In genomic region chr17:17492085-17492484, GRCh38 we compare ENCODE assay signal across 29 cellular contexts. TPM values are rescaled to one million over a fixed set of nuclear protein-coding genes. Genes with fewer than 3 reads are reported as not detected.
DNase-seq lines count a peak whose midpoint lies in the region; ATAC-seq and TF ChIP-seq lines count a peak whose summit lies in the region.
"Had no signal": no experiment of that assay in that cellular context is flagged by ENCODE, and none has a peak within 500 bp of the region (broad histone marks: within the 10 kb centered on the region; RNA-seq: fewer than 3 reads in every experiment).

No MANE protein-coding gene starts in this region.

- H3K27me3 ChIP-seq in right atrium auricular region (no peaks in the 10 kb centered on the region), WERI-Rb-1 (ENCODE audit: insufficient read depth, low read depth, severe bottlenecking) (no peaks in the 10 kb centered on the region), lower lobe of right lung (ENCODE audit: low read depth) (no peaks in the 10 kb centered on the region), suprapubic skin (no peaks in the 10 kb centered on the region)
- H3K27me3 ChIP-seq: breast epithelium, tibial nerve had no signal

- H3K9me3 Mint-ChIP-seq in stimulated activated effector memory CD8-positive, alpha-beta T cell treated with anti-CD3 and anti-CD28 coated beads, Interleukin-12 subunit alpha, Interleukin-12 subunit beta, amount 100 ng/mL, for 72 hours, result no peaks in the 10 kb centered on the region
- H3K9me3 Mint-ChIP-seq: activated CD4-positive, alpha-beta memory T cell treated with anti-CD3 and anti-CD28 coated beads for 36 hours; activated naive CD4-positive, alpha-beta T cell treated with anti-CD3 and anti-CD28 coated beads, Interleukin-2, amount 10 ng/mL, durations not matched to agents 7 days and 5 days; activated T-helper 17 cell treated with anti-CD3 and anti-CD28 coated beads, Interleukin-2, amount 50 U/mL, for 72 hours; CD8-positive, alpha-beta T cell; effector memory CD8-positive, alpha-beta T cell; naive thymus-derived CD8-positive, alpha-beta T cell; stimulated activated naive CD8-positive, alpha-beta T cell treated with anti-CD3 and anti-CD28 coated beads, Interleukin-15, amount 100 ng/mL, for 72 hours had no signal

- no peak for DNase-seq in right atrium auricular region (ENCODE audit: low spot score)
- DNase-seq in Right ventricle myocardium superior, result no peak
- no peak for DNase-seq in WERI-Rb-1
- DNase-seq in lower lobe of right lung, result peak; percentile 21
- peak in 1 of 2 donors; percentile 45 for DNase-seq in suprapubic skin (ENCODE audit: low spot score in 2 of 2)
- DNase-seq in stimulated activated effector memory CD8-positive, alpha-beta T cell treated with anti-CD3 and anti-CD28 coated beads, Interleukin-12 subunit alpha, Interleukin-12 subunit beta, amount 100 ng/mL, for 72 hours (ENCODE audit: low spot score in 2 of 2), result no peak
- no peak for DNase-seq in NCI-H748 (lab: John Stamatoyannopoulos, UW; ENCODE audit: unreplicated experiment)
- DNase-seq: activated CD4-positive, alpha-beta memory T cell treated with anti-CD3 and anti-CD28 coated beads for 36 hours; activated CD4-positive, alpha-beta T cell treated with anti-CD3 and anti-CD28 coated beads for 1 hour; activated CD8-positive, alpha-beta memory T cell treated with anti-CD3 and anti-CD28 coated beads, Interleukin-2, amount 50 U/mL, for 48 hours; activated naive CD4-positive, alpha-beta T cell treated with anti-CD3 and anti-CD28 coated beads, Interleukin-2, amount 10 ng/mL, durations not matched to agents 7 days and 5 days; amniotic stem cell; CD8-positive, alpha-beta T cell; colonic mucosa; effector memory CD8-positive, alpha-beta T cell; EL; erythroblast; GOT3; MM.1S; naive thymus-derived CD8-positive, alpha-beta T cell; NCI-H1930; stimulated activated CD4-positive, alpha-beta T cell treated with anti-CD3 and anti-CD28 coated beads, Interleukin-2, amount 100 ng/mL, for 24 hours; stimulated activated naive CD8-positive, alpha-beta T cell treated with anti-CD3 and anti-CD28 coated beads, Interleukin-15, amount 100 ng/mL, for 72 hours had no signal

- intact Hi-C loops in Right ventricle myocardium superior (cut with DNase I) (loop anchor here (5.0 to 10.0 kb wide), 2 partner anchors 130 to 153 kb away; no protein-coding TSS in a partner anchor), lower lobe of right lung (cut with DNase I) (no loop called here)

- H3K4me1 ChIP-seq in right atrium auricular region, result peaks cover 0 to 44% of the 10 kb centered on the region in 2 donors
- H3K4me1 ChIP-seq in lower lobe of right lung, result peaks cover 20% of the 10 kb centered on the region
- H3K4me1 ChIP-seq in suprapubic skin, result peaks cover 45% of the 10 kb centered on the region
- H3K4me1 ChIP-seq: breast epithelium had no signal

- H3K4me3 ChIP-seq in right atrium auricular region (no peak overlapping the region), WERI-Rb-1 (ENCODE audit: low read depth, low read length) (no peak overlapping the region), lower lobe of right lung (no peak overlapping the region), suprapubic skin (no peak overlapping the region)
- H3K4me3 ChIP-seq: breast epithelium, colonic mucosa, SK-N-MC, spleen, tibial nerve had no signal

- H3K9me3 ChIP-seq in right atrium auricular region, result no peaks in the 10 kb centered on the region
- no peaks in the 10 kb centered on the region for H3K9me3 ChIP-seq in WERI-Rb-1 (ENCODE audit: severe bottlenecking)
- H3K9me3 ChIP-seq in lower lobe of right lung, result no peaks in the 10 kb centered on the region
- H3K9me3 ChIP-seq in suprapubic skin, result no peaks in the 10 kb centered on the region
- H3K9me3 ChIP-seq: breast epithelium, colonic mucosa, spleen, tibial nerve had no signal

- no peak for TF ChIP-seq POLR2A in suprapubic skin (IDR thresholded peaks at IDR 0.05)

- H3K36me3 Mint-ChIP-seq in stimulated activated effector memory CD8-positive, alpha-beta T cell treated with anti-CD3 and anti-CD28 coated beads, Interleukin-12 subunit alpha, Interleukin-12 subunit beta, amount 100 ng/mL, for 72 hours, result peaks cover 49% of the 10 kb centered on the region

- no peak for TF ChIP-seq CTCF in right atrium auricular region (IDR thresholded peaks at IDR 0.05)
- no peak for TF ChIP-seq CTCF in WERI-Rb-1 (IDR thresholded peaks at IDR 0.05; ENCODE audit: low read depth, low read length)
- no peak for TF ChIP-seq CTCF in lower lobe of right lung (IDR thresholded peaks at IDR 0.05)
- no peak for TF ChIP-seq CTCF in suprapubic skin (IDR thresholded peaks at IDR 0.05)

- H3K27ac Mint-ChIP-seq in stimulated activated effector memory CD8-positive, alpha-beta T cell treated with anti-CD3 and anti-CD28 coated beads, Interleukin-12 subunit alpha, Interleukin-12 subunit beta, amount 100 ng/mL, for 72 hours, result no peak overlapping the region
- H3K27ac Mint-ChIP-seq: activated CD4-positive, alpha-beta memory T cell treated with anti-CD3 and anti-CD28 coated beads for 36 hours; activated naive CD4-positive, alpha-beta T cell treated with anti-CD3 and anti-CD28 coated beads, Interleukin-2, amount 10 ng/mL, durations not matched to agents 7 days and 5 days; activated T-helper 17 cell treated with anti-CD3 and anti-CD28 coated beads, Interleukin-2, amount 50 U/mL, for 72 hours; CD8-positive, alpha-beta T cell had no signal

- H3K4me1 Mint-ChIP-seq in stimulated activated effector memory CD8-positive, alpha-beta T cell treated with anti-CD3 and anti-CD28 coated beads, Interleukin-12 subunit alpha, Interleukin-12 subunit beta, amount 100 ng/mL, for 72 hours, result peaks cover 23% of the 10 kb centered on the region

- 85% methylated on average over 11 of the region's 11 CpGs for WGBS in suprapubic skin

- TF ChIP-seq EP300 in suprapubic skin (IDR thresholded peaks at IDR 0.05), result no peak

- no peak for ATAC-seq in Right ventricle myocardium superior (ENCODE audit: poor library complexity)
- ATAC-seq in lower lobe of right lung, result no peak
- no peak for ATAC-seq in HG02798 (IDR thresholded peaks at IDR 0.05; ENCODE audit: poor library complexity, unreplicated experiment)
- ATAC-seq in stimulated activated effector memory CD8-positive, alpha-beta T cell treated with anti-CD3 and anti-CD28 coated beads, Interleukin-12 subunit alpha, Interleukin-12 subunit beta, amount 100 ng/mL, for 72 hours, result no peak
- ATAC-seq: activated T-helper 17 cell treated with anti-CD3 and anti-CD28 coated beads, Interleukin-2, amount 50 U/mL, for 72 hours; CD8-positive, alpha-beta T cell; effector memory CD8-positive, alpha-beta T cell; naive thymus-derived CD8-positive, alpha-beta T cell; stimulated activated naive CD8-positive, alpha-beta T cell treated with anti-CD3 and anti-CD28 coated beads, Interleukin-15, amount 100 ng/mL, for 72 hours had no signal

- H3K4me3 Mint-ChIP-seq in stimulated activated effector memory CD8-positive, alpha-beta T cell treated with anti-CD3 and anti-CD28 coated beads, Interleukin-12 subunit alpha, Interleukin-12 subunit beta, amount 100 ng/mL, for 72 hours, result no peak overlapping the region
- H3K4me3 Mint-ChIP-seq: activated CD4-positive, alpha-beta memory T cell treated with anti-CD3 and anti-CD28 coated beads for 36 hours; activated naive CD4-positive, alpha-beta T cell treated with anti-CD3 and anti-CD28 coated beads, Interleukin-2, amount 10 ng/mL, durations not matched to agents 7 days and 5 days; activated T-helper 17 cell treated with anti-CD3 and anti-CD28 coated beads, Interleukin-2, amount 50 U/mL, for 72 hours; CD8-positive, alpha-beta T cell; effector memory CD8-positive, alpha-beta T cell; stimulated activated naive CD8-positive, alpha-beta T cell treated with anti-CD3 and anti-CD28 coated beads, Interleukin-15, amount 100 ng/mL, for 72 hours had no signal

- peak overlapping the region; percentile 95 to 96 for H3K27ac ChIP-seq in right atrium auricular region
- H3K27ac ChIP-seq in WERI-Rb-1, result peak overlapping the region; percentile 62
- no peak overlapping the region for H3K27ac ChIP-seq in lower lobe of right lung
- peak overlapping the region; percentile 69 for H3K27ac ChIP-seq in suprapubic skin
- H3K27ac ChIP-seq: colonic mucosa, SK-N-MC had no signal

- H3K36me3 ChIP-seq in right atrium auricular region, result peaks cover 36% of the 10 kb centered on the region
- peaks cover 31% of the 10 kb centered on the region for H3K36me3 ChIP-seq in WERI-Rb-1
- peaks cover 29% of the 10 kb centered on the region for H3K36me3 ChIP-seq in lower lobe of right lung
- peaks cover 25% of the 10 kb centered on the region for H3K36me3 ChIP-seq in suprapubic skin
- H3K36me3 ChIP-seq: breast epithelium, colonic mucosa had no signal

RNA-seq across cellular contexts. Expression of gene RASD1, which starts 4.1 kb away (rescaled TPM):
- total RNA-seq in right atrium auricular region (100 to 1,000 TPM in 1 of 2 donors, 10 to 100 TPM in 1; 37.9 to 131 TPM), Right ventricle myocardium superior (39.8 TPM), lower lobe of right lung (24.6 TPM), suprapubic skin (10 to 100 TPM; 11.7 to 31.1 (median 21.5) TPM)

RNA-seq across cellular contexts. Expression of gene MED9, which starts 15.3 kb away (rescaled TPM):
- total RNA-seq in right atrium auricular region (10 to 100 TPM; 36.7 to 41.0 TPM), Right ventricle myocardium superior (37.5 TPM), lower lobe of right lung (14.5 TPM), suprapubic skin (10 to 100 TPM; 14.6 to 22.6 (median 17.4) TPM)
